7 cellular contexts compared by ENCODE assay signal in the genomic region with DNA sequence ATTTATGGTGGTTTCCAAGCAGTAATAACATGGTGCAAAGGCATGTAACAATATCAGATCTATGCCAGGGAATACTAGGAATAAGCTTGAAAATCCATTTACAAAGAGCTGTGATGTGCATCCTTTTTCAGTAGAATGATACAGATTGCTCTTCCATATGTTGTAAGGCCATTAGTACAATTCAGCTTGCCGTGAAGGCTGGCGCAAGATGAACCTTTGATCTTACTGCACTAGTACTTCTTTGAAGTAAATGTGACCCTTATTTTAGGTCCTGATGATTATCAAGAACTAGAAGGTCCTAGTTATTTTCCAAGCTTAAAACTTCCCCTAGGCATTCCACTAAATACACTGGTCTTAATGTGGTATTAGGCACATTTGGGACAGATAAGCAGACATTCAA.
"Had no signal": no experiment of that assay in that cellular context is flagged by ENCODE, and none has a peak within 500 bp of the region (broad histone marks: within the 10 kb centered on the region; RNA-seq: fewer than 3 reads in every experiment).

No MANE protein-coding gene starts in this region.

- H3K4me3 Mint-ChIP-seq: IgD-negative memory B cell had no signal

- FAIRE-seq: HTR-8/SVneo, K562 had no signal

- H3K4me1 Mint-ChIP-seq: IgD-negative memory B cell had no signal

- H3K4me3 ChIP-seq: K562 had no signal

- ATAC-seq: K562 had no signal

- DNase-seq: IMR-90, KBM-7, KG1 had no signal

- H3K27ac ChIP-seq: HL-60 had no signal

- H3K27me3 Mint-ChIP-seq: IgD-negative memory B cell had no signal
